Comparison of ENCODE assay signal across 1 cellular context in genomic region chr14:68521952-68522509, GRCh38.
TF ChIP-seq lines count a peak whose summit lies in the region.

No MANE protein-coding gene starts in this region.

TF ChIP-seq in SK-N-SH, 30 proteins besides CTCF, POLR2A, EP300 and RAD21 (continued from another document):
- TF ChIP-seq SMC3 (IDR thresholded peaks at IDR 0.05; ENCODE audit: low read depth, low read length) (no peak), TCF12 (IDR thresholded peaks at IDR 0.05) (no peak)
TF ChIP-seq in SK-N-SH: peak in this region for 0.
